Comparison of ENCODE assay signal across 25 cellular contexts in genomic region chr2:172725741-172726140, GRCh38. TPM values are rescaled to one million over a fixed set of nuclear protein-coding genes. Genes with fewer than 3 reads are reported as not detected.
DNase-seq lines count a peak whose midpoint lies in the region; ATAC-seq and TF ChIP-seq lines count a peak whose summit lies in the region.
"Had no signal": no experiment of that assay in that cellular context is flagged by ENCODE, and none has a peak within 500 bp of the region (broad histone marks: within the 10 kb centered on the region; RNA-seq: fewer than 3 reads in every experiment).

No MANE protein-coding gene starts in this region.

- H3K36me3 ChIP-seq in neuronal stem cell (replicated peaks in 1 of 2; ENCODE audit: control insufficient read depth in 2 of 2, insufficient read depth in 2 of 2, low read length in 2 of 2) = no peaks in the 10 kb centered on the region
- no peaks in the 10 kb centered on the region for H3K36me3 ChIP-seq in MG63
- H3K36me3 ChIP-seq: BE2C had no signal

- H3K14ac ChIP-seq in neuronal stem cell (ENCODE audit: low read length) = no peak overlapping the region

- H4K8ac ChIP-seq in neuronal stem cell (ENCODE audit: low read depth, low read length) = no peak overlapping the region

- no CpG with 5 or more reads among the region's 3 CpGs for WGBS in neuronal stem cell (ENCODE audit: extremely low coverage in 2 of 2, insufficient read length in 2 of 2, insufficient replicate concordance in 1 of 2), 2 donors

- no peak overlapping the region for H3K4ac ChIP-seq in neuronal stem cell (ENCODE audit: low read length)

- no peak overlapping the region for H2BK12ac ChIP-seq in neuronal stem cell (ENCODE audit: low read length)

- in situ Hi-C loops in GM13976 (cut with MboI; ENCODE audit: low sequenced_read_pairs, unreplicated experiment) = no loop called here

- H2AK5ac ChIP-seq in neuronal stem cell (ENCODE audit: low read depth, low read length) = no peak overlapping the region

- no peak overlapping the region for H3K9ac ChIP-seq in neuronal stem cell (ENCODE audit: low read depth, low read length, poor library complexity)
- H3K9ac ChIP-seq: KMS-11 had no signal

- H3K27ac ChIP-seq in neuronal stem cell (replicated peaks; ENCODE audit: low read length) = no peak overlapping the region
- H3K27ac ChIP-seq: 22Rv1, KMS-11, PC-9 had no signal

- DNase-seq in DMS53 (lab: John Stamatoyannopoulos, UW) (peak; percentile 29), DMS53 treated with DMSO at 0.1 percent for 48 hours (lab: John Stamatoyannopoulos, UW; ENCODE audit: unreplicated experiment) (no peak), left lobe of liver (ENCODE audit: low spot score) (no peak), neuronal stem cell (ENCODE audit: low spot score) (no peak), MG63 (no peak), GM13976 (ENCODE audit: low spot score) (no peak)
- DNase-seq: ACHN; BE2C; CD8-positive, alpha-beta memory T cell; H9; NCI-H1092; NCI-H1417 treated with DMSO at 0.1 percent for 48 hours; NCI-H1694 treated with DMSO at 0.1 percent for 48 hours; NCI-H2081; NCI-H2227 treated with DMSO at 0.1 percent for 48 hours; NCI-H526 treated with DMSO at 0.1 percent for 48 hours; PC-9 had no signal

- peaks cover 0 to 10% of the 10 kb centered on the region in 2 donors for H3K4me1 ChIP-seq in neuronal stem cell (ENCODE audit: control insufficient read depth in 2 of 2, insufficient read depth in 1 of 2, low read depth in 1 of 2, low read length in 2 of 2)
- H3K4me1 ChIP-seq: BE2C had no signal

- no peaks in the 10 kb centered on the region for H3K79me1 ChIP-seq in neuronal stem cell (ENCODE audit: low read depth, low read length)

- no peak overlapping the region for H2BK15ac ChIP-seq in neuronal stem cell (ENCODE audit: low read length)

- no peak overlapping the region for H3K4me2 ChIP-seq in neuronal stem cell (ENCODE audit: insufficient read depth, low read length, poor library complexity, severe bottlenecking)
- H3K4me2 ChIP-seq: KMS-11, PC-9 had no signal

- H3K9me3 ChIP-seq in neuronal stem cell (replicated peaks in 1 of 2; ENCODE audit: control insufficient read depth in 2 of 2, insufficient read depth in 1 of 2, low read depth in 1 of 2, low read length in 2 of 2) = peaks cover 0 to 1% of the 10 kb centered on the region in 2 donors
- no peaks in the 10 kb centered on the region for H3K9me3 ChIP-seq in MG63
- H3K9me3 ChIP-seq: BE2C had no signal

- H3K27me3 ChIP-seq in neuronal stem cell (ENCODE audit: control insufficient read depth in 3 of 3, insufficient read depth in 3 of 3, low read depth in 1 of 3, low read length in 3 of 3) (no peaks in the 10 kb centered on the region), MG63 (no peaks in the 10 kb centered on the region)
- H3K27me3 ChIP-seq: BE2C had no signal

- H2AFZ ChIP-seq in neuronal stem cell (ENCODE audit: low read length) = peak overlapping the region; percentile 81

- no peak overlapping the region for H3K23ac ChIP-seq in neuronal stem cell (ENCODE audit: low read depth, low read length, poor library complexity)

- no peak for TF ChIP-seq CTCF in GM13976 (IDR thresholded peaks at IDR 0.05; ENCODE audit: borderline replicate concordance, control extremely low read depth, extremely low read depth, insufficient read depth, missing control alignments)

- no peak overlapping the region for H3K18ac ChIP-seq in neuronal stem cell (ENCODE audit: low read length)

- no peak overlapping the region for H2BK5ac ChIP-seq in neuronal stem cell (ENCODE audit: low read length)

- peak; percentile 16 for ATAC-seq in left lobe of liver
- ATAC-seq in GM21390 (IDR thresholded peaks at IDR 0.05; ENCODE audit: unreplicated experiment) = no peak
- no peak for ATAC-seq in GM21717 (IDR thresholded peaks at IDR 0.05; ENCODE audit: unreplicated experiment)
- ATAC-seq: Right ventricle myocardium inferior had no signal

- H3K4me3 ChIP-seq in neuronal stem cell (ENCODE audit: low read length in 2 of 2) (no peak overlapping the region), MG63 (no peak overlapping the region)
- H3K4me3 ChIP-seq: PC-9 had no signal

- H2BK120ac ChIP-seq in neuronal stem cell (ENCODE audit: low read depth, low read length) = no peak overlapping the region

- no peak overlapping the region for H4K91ac ChIP-seq in neuronal stem cell (ENCODE audit: low read depth, low read length, poor library complexity)

RNA-seq across cellular contexts. Expression of gene RAPGEF4, which starts 9.9 kb away (rescaled TPM):
- 12.8 TPM for total RNA-seq in left lobe of liver
- 0.40 TPM for polyA plus RNA-seq in neuronal stem cell (2013, experiment 1 of 2)
- 0.18 TPM for polyA plus RNA-seq in neuronal stem cell (2013, experiment 2 of 2)
- not detected in 2 replicates for total RNA-seq in MG63 (2014; rRNA removed; shearing (Covaris generic); ENCODE audit: low replicate concordance)
- total RNA-seq: CD8-positive, alpha-beta memory T cell; G401; PC-9 had no signal
- polyA plus RNA-seq: CD14-positive monocyte; CD8-positive, alpha-beta memory T cell; IgD-negative memory B cell had no signal

Comparison
In these comparisons a context has a peak if more than half of its experiments do, and no peak if none do; other contexts are left out.
1. RNA of gene RAPGEF4, which starts 9.9 kb away (total RNA-seq): 12.8 TPM in left lobe of liver (single experiment); not detected in MG63; every median in the first group is over 10 times any median in the second.